In the genomic region with DNA sequence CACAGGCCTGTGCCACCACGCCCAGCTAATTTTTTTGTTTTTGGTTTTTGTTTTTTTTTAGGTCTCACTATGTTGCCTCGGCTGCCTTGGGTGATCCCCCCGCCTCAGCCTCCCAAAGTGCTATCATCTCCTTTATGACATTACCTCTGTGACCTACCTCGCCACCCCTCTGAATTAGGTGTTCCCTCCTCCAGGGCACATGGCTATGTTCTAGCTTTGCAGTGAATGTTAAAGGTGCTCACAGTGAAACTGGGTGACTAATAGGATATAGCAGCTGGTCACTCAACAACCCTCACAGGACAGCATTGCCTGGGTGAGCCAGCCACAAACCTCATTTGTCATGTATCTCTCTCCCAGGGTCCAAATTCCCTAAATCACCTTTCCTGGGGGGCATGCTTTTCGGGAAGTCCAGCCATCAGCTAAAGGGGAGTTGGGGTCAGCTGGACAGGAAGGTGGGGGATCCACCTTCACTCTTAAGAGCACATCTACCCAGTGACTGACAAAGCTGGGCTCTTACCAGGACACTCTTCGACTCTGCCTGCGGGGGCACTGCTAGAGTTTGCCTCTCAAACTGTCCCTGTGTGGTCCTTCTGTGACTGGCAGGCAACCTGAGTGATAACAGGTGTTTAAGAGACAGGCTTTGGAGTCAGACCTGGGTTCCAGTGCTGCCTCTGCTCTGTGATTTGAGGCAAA, we compare ENCODE assay signal across 9 cellular contexts. TPM values are rescaled to one million over a fixed set of nuclear protein-coding genes. Genes with fewer than 3 reads are reported as not detected.
DNase-seq lines count a peak whose midpoint lies in the region; ATAC-seq and TF ChIP-seq lines count a peak whose summit lies in the region.
"Had no signal": no experiment of that assay in that cellular context is flagged by ENCODE, and none has a peak within 500 bp of the region (broad histone marks: within the 10 kb centered on the region; RNA-seq: fewer than 3 reads in every experiment).

No MANE protein-coding gene starts in this region.

- intact Hi-C loops in Right ventricle myocardium superior (cut with DNase I): no loop called here

- H4K20me1 ChIP-seq in fibroblast of lung (ENCODE audit: control insufficient read depth, extremely low read depth, insufficient read depth, low read length): no peaks in the 10 kb centered on the region

- H2AFZ ChIP-seq in fibroblast of lung (ENCODE audit: low read length): no peak overlapping the region

- H3K27ac ChIP-seq in cardiac muscle cell (peak overlapping the region; percentile 45), fibroblast of lung (ENCODE audit: insufficient read depth, low read length) (peak overlapping the region; percentile 85), skin epidermis (peak overlapping the region in 19 of 21 experiments; percentile 89 to 99 (median 95))

- TF ChIP-seq CTCF in cardiac muscle cell (IDR thresholded peaks at IDR 0.05; ENCODE audit: low read depth, low read length) (no peak), fibroblast of lung (conservative IDR thresholded peaks at IDR 0.05 in 1 of 2, IDR thresholded peaks at IDR 0.05 in 1 of 2; ENCODE audit: low read depth in 1 of 2, low read length in 2 of 2) (peak; percentile 25 to 36)

- no peak overlapping the region for H3K4me3 ChIP-seq in cardiac muscle cell
- no peak overlapping the region for H3K4me3 ChIP-seq in fibroblast of lung (replicated peaks in 1 of 4; ENCODE audit: control extremely low read depth in 1 of 4, insufficient read depth in 1 of 4, low read depth in 3 of 4, low read length in 4 of 4)
- no peak overlapping the region for H3K4me3 ChIP-seq in skin epidermis

- H3K36me3 ChIP-seq in cardiac muscle cell (peaks cover 23% of the 10 kb centered on the region), fibroblast of lung (ENCODE audit: control insufficient read depth, insufficient read depth, low read length) (peaks cover 26% of the 10 kb centered on the region)

- H3K27me3 ChIP-seq in cardiac muscle cell: no peaks in the 10 kb centered on the region
- no peaks in the 10 kb centered on the region for H3K27me3 ChIP-seq in fibroblast of lung (ENCODE audit: control insufficient read depth, insufficient read depth, low read length)

- peaks cover 11% of the 10 kb centered on the region for H3K4me1 ChIP-seq in cardiac muscle cell (ENCODE audit: low read depth)
- peaks cover 3% of the 10 kb centered on the region for H3K4me1 ChIP-seq in fibroblast of lung (ENCODE audit: control insufficient read depth, extremely low read depth, insufficient read depth, low read length)

- no peak overlapping the region for H3K9ac ChIP-seq in fibroblast of lung (ENCODE audit: insufficient read depth, low read length)

- H3K4me2 ChIP-seq in fibroblast of lung (ENCODE audit: extremely low read depth, insufficient read depth, low read length): no peak overlapping the region

- ATAC-seq in Right ventricle myocardium superior (ENCODE audit: poor library complexity) (no peak), HG02852 (IDR thresholded peaks at IDR 0.05; ENCODE audit: unreplicated experiment) (peak; percentile 48)

- H3K9me3 ChIP-seq in cardiac muscle cell (ENCODE audit: low read depth) (no peaks in the 10 kb centered on the region), fibroblast of lung (ENCODE audit: control insufficient read depth, insufficient read depth, low read depth, low read length) (no peaks in the 10 kb centered on the region)

- no peaks in the 10 kb centered on the region for H3K79me2 ChIP-seq in fibroblast of lung (ENCODE audit: control insufficient read depth, insufficient read depth, low read length)

- DNase-seq in cardiac muscle cell (ENCODE audit: low read depth in 1 of 2, low spot score in 1 of 2) (peak; percentile 18 to 46), Right ventricle myocardium superior (no peak), NOMO-1 treated with dmso at 0.1 percent for 144 hours (lab: John Stamatoyannopoulos, UW; ENCODE audit: unreplicated experiment) (peak; percentile 42), activated T-cell treated with anti-CD3 and anti-CD28 coated beads for 48 hours (ENCODE audit: low read depth) (peak; percentile 43), fibroblast of lung (ENCODE audit: low read depth in 2 of 2) (peak; percentile 17 to 22), cortex of kidney (lab: John Stamatoyannopoulos, UW) (no peak)
- DNase-seq: left cardiac atrium had no signal

RNA-seq across cellular contexts. Expression of a gene that starts 1.6 kb away (rescaled TPM):
- total RNA-seq in cardiac muscle cell (20.1 and 59.6 TPM in 2 replicates), Right ventricle myocardium superior (11.1 TPM), fibroblast of lung (10.0 and 14.9 TPM in 2 replicates)
- polyA plus RNA-seq in cardiac muscle cell (29.4 and 38.8 TPM in 2 replicates), fibroblast of lung (11.3 and 16.1 TPM in 2 replicates)
- polyA plus RNA-seq in fibroblast of lung (2012): 8.0 and 11.6 TPM in 2 replicates
- polyA minus RNA-seq in fibroblast of lung (ENCODE audit: low replicate concordance): 15.7 and 39.9 TPM in 2 replicates

RNA-seq across cellular contexts. Expression of a gene that starts 15.6 kb away (rescaled TPM):
- total RNA-seq in cardiac muscle cell: 114 and 136 TPM in 2 replicates
- 111 and 138 TPM in 2 replicates for polyA plus RNA-seq in cardiac muscle cell
- total RNA-seq in Right ventricle myocardium superior: 62.0 TPM
- total RNA-seq in fibroblast of lung: 167 and 174 TPM in 2 replicates
- 307 and 350 TPM in 2 replicates for polyA plus RNA-seq in fibroblast of lung
- polyA plus RNA-seq in fibroblast of lung (2012): 188 and 212 TPM in 2 replicates
- polyA minus RNA-seq in fibroblast of lung (ENCODE audit: low replicate concordance): 55.8 and 72.2 TPM in 2 replicates

RNA-seq across cellular contexts. Expression of a gene that starts 16.2 kb away (rescaled TPM):
- 137 and 141 TPM in 2 replicates for total RNA-seq in cardiac muscle cell
- polyA plus RNA-seq in cardiac muscle cell: 91.3 and 97.2 TPM in 2 replicates
- 47.7 TPM for total RNA-seq in Right ventricle myocardium superior
- 69.3 and 87.9 TPM in 2 replicates for total RNA-seq in fibroblast of lung
- polyA plus RNA-seq in fibroblast of lung: 51.2 and 64.5 TPM in 2 replicates
- polyA plus RNA-seq in fibroblast of lung (2012): 68.9 and 87.6 TPM in 2 replicates
- 96.1 and 125 TPM in 2 replicates for polyA minus RNA-seq in fibroblast of lung (ENCODE audit: low replicate concordance)

RNA-seq across cellular contexts. Expression of a gene that starts 35.3 kb away (rescaled TPM):
- total RNA-seq in cardiac muscle cell (56.9 and 78.1 TPM in 2 replicates), Right ventricle myocardium superior (36.3 TPM), fibroblast of lung (16.2 and 22.1 TPM in 2 replicates)
- polyA plus RNA-seq in cardiac muscle cell (122 and 124 TPM in 2 replicates), fibroblast of lung (17.3 and 29.9 TPM in 2 replicates)
- polyA plus RNA-seq in fibroblast of lung (2012): 19.7 and 35.4 TPM in 2 replicates
- polyA minus RNA-seq in fibroblast of lung (ENCODE audit: low replicate concordance): 26.0 and 51.6 TPM in 2 replicates

RNA-seq across cellular contexts. Expression of a gene that starts 38.7 kb away (rescaled TPM):
- total RNA-seq in cardiac muscle cell: 23.7 and 24.6 TPM in 2 replicates
- 20.4 and 29.1 TPM in 2 replicates for polyA plus RNA-seq in cardiac muscle cell
- total RNA-seq in Right ventricle myocardium superior: 12.4 TPM
- 55.2 and 64.2 TPM in 2 replicates for total RNA-seq in fibroblast of lung
- 27.7 and 37.0 TPM in 2 replicates for polyA plus RNA-seq in fibroblast of lung
- 37.0 and 60.0 TPM in 2 replicates for polyA plus RNA-seq in fibroblast of lung (2012)
- polyA minus RNA-seq in fibroblast of lung (ENCODE audit: low replicate concordance): 26.4 and 48.8 TPM in 2 replicates

Comparison
In these comparisons a context has a peak if more than half of its experiments do, and no peak if none do; other contexts are left out.
1. DNase-seq: peak in cardiac muscle cell (2 of 2), NOMO-1 treated with dmso at 0.1 percent for 144 hours (single experiment), activated T-cell treated with anti-CD3 and anti-CD28 coated beads for 48 hours (single experiment) and fibroblast of lung (2 of 2); none in Right ventricle myocardium superior (single experiment) and cortex of kidney (single experiment).
2. H3K27ac ChIP-seq: peak in every context shown above with its lines; median percentile 95 in skin epidermis; 85 in fibroblast of lung; 45 in cardiac muscle cell.